ENCODE assay signal across 17 cellular contexts in genomic region chr1:58585591-58586151, GRCh38. TPM values are rescaled to one million over a fixed set of nuclear protein-coding genes. Genes with fewer than 3 reads are reported as not detected.
DNase-seq lines count a peak whose midpoint lies in the region; ATAC-seq and TF ChIP-seq lines count a peak whose summit lies in the region.
"Had no signal": no experiment of that assay in that cellular context is flagged by ENCODE, and none has a peak within 500 bp of the region (broad histone marks: within the 10 kb centered on the region; RNA-seq: fewer than 3 reads in every experiment).

No MANE protein-coding gene starts in this region.

- TF ChIP-seq CTCF in Calu3 (IDR thresholded peaks at IDR 0.05; ENCODE audit: unreplicated experiment) (no peak), RWPE1 (conservative IDR thresholded peaks at IDR 0.05; ENCODE audit: low read depth) (no peak), neutrophil (IDR thresholded peaks at IDR 0.05) (no peak), BE2C (IDR thresholded peaks at IDR 0.05; ENCODE audit: low read depth, low read length) (no peak)

- H3K4me3 ChIP-seq in neutrophil (ENCODE audit: low read depth in 1 of 2, low read length in 1 of 2) (no peak overlapping the region), BE2C (ENCODE audit: low read depth, low read length) (no peak overlapping the region)
- H3K4me3 ChIP-seq: heart right ventricle, SJSA1 had no signal

- H3K36me3 ChIP-seq in neutrophil (no peaks in the 10 kb centered on the region), BE2C (no peaks in the 10 kb centered on the region)
- H3K36me3 ChIP-seq: heart right ventricle, SJSA1 had no signal

- DNase-seq in Calu3 (no peak), RWPE1 (ENCODE audit: low spot score) (no peak), ureter (ENCODE audit: low spot score) (no peak), NCI-H1417 (lab: John Stamatoyannopoulos, UW) (no peak), hypothalamus (lab: John Stamatoyannopoulos, UW) (no peak), BE2C (no peak)
- DNase-seq: activated naive CD8-positive, alpha-beta T cell treated with anti-CD3 and anti-CD28 coated beads, Interleukin-2, amount 10 ng/mL, durations not matched to agents 7 days and 5 days; AML-193; H7; heart right ventricle; NCI-H1930; occipital lobe; stimulated activated CD8-positive, alpha-beta memory T cell treated with anti-CD3 and anti-CD28 coated beads, Interleukin-4, amount 100 ng/mL, for 48 hours had no signal

- H3K27ac ChIP-seq in RWPE1, result peak overlapping the region; percentile 90; the same call in 1 of the 2 replicates
- H3K27ac ChIP-seq in neutrophil, result peak overlapping the region; percentile 84

- no peak overlapping the region for H3K4me3 Mint-ChIP-seq in Calu3 (ENCODE audit: low read depth, unreplicated experiment)
- H3K4me3 Mint-ChIP-seq: activated naive CD8-positive, alpha-beta T cell treated with anti-CD3 and anti-CD28 coated beads, Interleukin-2, amount 10 ng/mL, durations not matched to agents 7 days and 5 days had no signal

- no peaks in the 10 kb centered on the region for H3K27me3 Mint-ChIP-seq in Calu3 (ENCODE audit: unreplicated experiment)

- BruUV-seq in Calu3 (replicated peaks; lab: Mats Ljungman, UMichigan), result no TSS peak

- H3K4me1 Mint-ChIP-seq in Calu3 (ENCODE audit: low read depth, unreplicated experiment), result peaks cover 47% of the 10 kb centered on the region

- H3K36me3 Mint-ChIP-seq in Calu3 (ENCODE audit: insufficient read depth, unreplicated experiment), result peaks cover 9% of the 10 kb centered on the region
- H3K36me3 Mint-ChIP-seq: activated naive CD8-positive, alpha-beta T cell treated with anti-CD3 and anti-CD28 coated beads, Interleukin-2, amount 10 ng/mL, durations not matched to agents 7 days and 5 days had no signal

- POLR2A ChIA-PET in RWPE1 (lab: Yijun Ruan, JAX; ENCODE audit: low non-redundant PET), result no interaction called here

- peak; percentile 68 for ATAC-seq in esophagus mucosa
- ATAC-seq: heart right ventricle had no signal

- H3K4me1 ChIP-seq in neutrophil (ENCODE audit: control insufficient read depth in 1 of 2, insufficient read depth in 1 of 2, low read depth in 1 of 2, low read length in 1 of 2), result peaks cover 20 to 35% of the 10 kb centered on the region in 2 experiments
- no peaks in the 10 kb centered on the region for H3K4me1 ChIP-seq in BE2C

- peak overlapping the region; percentile 97 for H3K27ac Mint-ChIP-seq in Calu3 (ENCODE audit: unreplicated experiment)
- H3K27ac Mint-ChIP-seq: activated naive CD8-positive, alpha-beta T cell treated with anti-CD3 and anti-CD28 coated beads, Interleukin-2, amount 10 ng/mL, durations not matched to agents 7 days and 5 days had no signal

- CTCF ChIA-PET in Calu3 (lab: Charles Lee) (interaction anchor here (0.8 to 2.3 kb wide), 2 partner anchors 11 to 67 kb away, joined by 3 to 7 read pairs; no protein-coding TSS in a partner anchor), RWPE1 (lab: Yijun Ruan, JAX) (no interaction called here)

- H3K9me3 Mint-ChIP-seq in Calu3 (ENCODE audit: low read depth, unreplicated experiment), result no peaks in the 10 kb centered on the region
- H3K9me3 Mint-ChIP-seq: activated naive CD8-positive, alpha-beta T cell treated with anti-CD3 and anti-CD28 coated beads, Interleukin-2, amount 10 ng/mL, durations not matched to agents 7 days and 5 days had no signal

- H3K27me3 ChIP-seq in neutrophil (no peaks in the 10 kb centered on the region), BE2C (no peaks in the 10 kb centered on the region)
- H3K27me3 ChIP-seq: SJSA1 had no signal

- intact Hi-C loops in Calu3 (cut with micrococcal nuclease; ENCODE audit: unreplicated experiment), result loop anchor here (2.0 kb wide), 1 partner anchor 67 kb away; no protein-coding TSS in a partner anchor

- H3K9me3 ChIP-seq in neutrophil (no peaks in the 10 kb centered on the region), BE2C (no peaks in the 10 kb centered on the region)
- H3K9me3 ChIP-seq: heart right ventricle, SJSA1 had no signal

RNA-seq across cellular contexts. Expression of gene TACSTD2, which starts 8.6 kb away (rescaled TPM):
- total RNA-seq in Calu3 (2022) (293 TPM in 2 replicates), esophagus mucosa (988 TPM), ureter (549 TPM)
- not detected for polyA plus RNA-seq in BE2C (2012; ENCODE audit: insufficient read depth, insufficient read length, low read depth)
- total RNA-seq: activated naive CD8-positive, alpha-beta T cell treated with anti-CD3 and anti-CD28 coated beads, Interleukin-2, amount 10 ng/mL, durations not matched to agents 7 days and 5 days; G401; SJSA1 had no signal

RNA-seq across cellular contexts. Expression of gene OMA1, which starts 39.1 kb away (rescaled TPM):
- total RNA-seq in Calu3 (2022) (25.4 and 35.2 TPM in 2 replicates), esophagus mucosa (22.2 TPM), ureter (50.8 TPM)
- polyA plus RNA-seq in BE2C (2012; ENCODE audit: insufficient read depth, insufficient read length, low read depth), result 7.5 TPM
